ENCODE assay signal across 8 cellular contexts in genomic region chr10:103542764-103543616, GRCh38. TPM values are rescaled to one million over a fixed set of nuclear protein-coding genes. Genes with fewer than 3 reads are reported as not detected.
A peak's percentile ranks its signal among the peaks of the same experiment; 100 is the strongest.
DNase-seq lines count a peak whose midpoint lies in the region; ATAC-seq and TF ChIP-seq lines count a peak whose summit lies in the region.

No MANE protein-coding gene starts in this region.

- H3K9me3 ChIP-seq in NT2/D1 (ENCODE audit: insufficient read depth, low read length): no peaks in the 10 kb centered on the region
- H3K9me3 ChIP-seq in hepatocyte (ENCODE audit: low read depth): no peaks in the 10 kb centered on the region

- H2AFZ ChIP-seq in hepatocyte: no peak overlapping the region

- H3K36me3 ChIP-seq in NT2/D1 (ENCODE audit: insufficient read depth, insufficient read length, low read length) (no peaks in the 10 kb centered on the region), hepatocyte (replicated peaks; ENCODE audit: insufficient read depth, low read depth) (no peaks in the 10 kb centered on the region), rectal smooth muscle tissue (ENCODE audit: control insufficient read depth, insufficient read depth, low read length) (no peaks in the 10 kb centered on the region)

- H3K9me2 ChIP-seq in hepatocyte (replicated peaks; ENCODE audit: insufficient read depth): no peaks in the 10 kb centered on the region

- no peaks in the 10 kb centered on the region for H3K79me2 ChIP-seq in hepatocyte

- H3K27me3 ChIP-seq in NT2/D1 (ENCODE audit: insufficient read depth, insufficient read length): no peaks in the 10 kb centered on the region
- H3K27me3 ChIP-seq in hepatocyte: no peaks in the 10 kb centered on the region
- no peaks in the 10 kb centered on the region for H3K27me3 ChIP-seq in rectal smooth muscle tissue (ENCODE audit: control insufficient read depth, insufficient read depth, low read length)

- ATAC-seq in HG02798 (IDR thresholded peaks at IDR 0.05; ENCODE audit: poor library complexity, unreplicated experiment): no peak

- H3K27ac ChIP-seq in hepatocyte (no peak overlapping the region), rectal smooth muscle tissue (ENCODE audit: low read depth, low read length) (no peak overlapping the region)

- H3K4me1 ChIP-seq in NT2/D1 (ENCODE audit: insufficient read depth, insufficient read length): peaks cover 19% of the 10 kb centered on the region
- H3K4me1 ChIP-seq in hepatocyte (ENCODE audit: insufficient read depth): peaks cover 10% of the 10 kb centered on the region
- peaks cover 4% of the 10 kb centered on the region for H3K4me1 ChIP-seq in rectal smooth muscle tissue (ENCODE audit: control insufficient read depth, insufficient read depth, low read length)

- peak overlapping the region; percentile 70 for H3K4me2 ChIP-seq in hepatocyte

- H4K20me1 ChIP-seq in hepatocyte (ENCODE audit: insufficient read depth, poor library complexity, severe bottlenecking): no peaks in the 10 kb centered on the region

- H3K9ac ChIP-seq in NT2/D1 (ENCODE audit: insufficient read length, low read depth): peak overlapping the region; percentile 56
- no peak overlapping the region for H3K9ac ChIP-seq in rectal smooth muscle tissue (ENCODE audit: low read length)

- peak; percentile 87 for DNase-seq in DMS53 (lab: John Stamatoyannopoulos, UW)
- DNase-seq in HT1080 (ENCODE audit: low read depth): peak; percentile 51
- peak; percentile 52 for DNase-seq in NT2/D1 (ENCODE audit: low read depth, low spot score)
- peak in 32 of 56 donors; percentile 9 to 78 (median 44) for DNase-seq in amygdala (lab: John Stamatoyannopoulos, UW)
- DNase-seq in hepatocyte (ENCODE audit: low spot score): peak; percentile 59
- no peak for DNase-seq in T1000 (lab: John Stamatoyannopoulos, UW)

- 22% methylated on average over 17 of the region's 17 CpGs for WGBS in hepatocyte (ENCODE audit: low lambda C conversion rate, missing lambda C conversion rate)

- H3K4me3 ChIP-seq in NT2/D1 (ENCODE audit: insufficient read length, low read depth) (no peak overlapping the region), hepatocyte (no peak overlapping the region), rectal smooth muscle tissue (ENCODE audit: low read length) (peak overlapping the region; percentile 55)

- peak; percentile 61 for TF ChIP-seq CTCF in hepatocyte (IDR thresholded peaks at IDR 0.05; ENCODE audit: poor library complexity)

RNA-seq across cellular contexts. Expression of gene NEURL1, which starts 49.5 kb away (rescaled TPM):
- not detected in 2 replicates for total RNA-seq in HT1080 (2014; rRNA removed; shearing (Covaris generic))
- 0.14 TPM in 1 of 2 replicates, not detected in the other for polyA plus RNA-seq in HT1080 (2015; cell fraction: cytosol; rRNA removed)
- not detected in 2 replicates for polyA plus RNA-seq in HT1080 (2015; cell fraction: nucleus; rRNA removed)
- 3.6 and 4.6 TPM in 2 replicates for total RNA-seq in hepatocyte
- polyA plus RNA-seq in hepatocyte: 2.3 and 4.2 TPM in 2 replicates
